In the genomic region with DNA sequence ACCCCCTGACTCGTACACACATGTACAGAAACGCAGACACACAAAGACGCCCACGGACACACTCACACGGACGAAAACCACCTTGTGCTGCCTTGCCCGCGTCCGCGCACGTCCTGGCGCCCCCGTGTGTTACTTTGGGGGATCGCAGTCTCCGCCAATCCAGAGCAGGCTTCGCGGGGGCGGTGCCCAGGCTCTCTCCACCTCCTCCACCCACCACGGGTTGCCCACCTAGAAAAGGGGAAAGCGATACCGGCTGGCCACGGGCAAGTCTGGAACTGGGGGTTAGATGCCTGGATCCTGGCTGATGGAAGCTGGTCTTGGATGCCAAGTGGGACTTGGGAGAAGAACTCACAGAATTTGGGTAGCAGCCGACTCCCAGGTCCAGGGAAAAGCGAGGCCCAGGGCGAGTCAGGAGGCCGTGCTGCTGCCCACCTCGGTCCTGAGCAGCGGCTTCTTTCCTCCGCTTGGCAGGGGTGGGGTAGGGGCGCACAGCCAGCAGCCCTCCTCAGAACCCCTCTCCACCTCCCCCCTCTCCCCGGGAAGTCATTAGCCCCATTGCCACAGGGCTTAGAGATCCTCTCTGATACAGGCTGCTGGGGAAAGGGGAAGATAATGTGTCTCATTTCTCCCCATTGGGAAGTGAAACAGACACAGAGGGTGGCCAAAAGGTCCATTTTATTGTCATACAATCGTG, we compare ENCODE assay signal across 8 cellular contexts. TPM values are rescaled to one million over a fixed set of nuclear protein-coding genes. Genes with fewer than 3 reads are reported as not detected.
DNase-seq lines count a peak whose midpoint lies in the region; ATAC-seq and TF ChIP-seq lines count a peak whose summit lies in the region.

No MANE protein-coding gene starts in this region.

- ATAC-seq in left lobe of liver = peak; percentile 75

- TF ChIP-seq CTCF in 22Rv1 (IDR thresholded peaks at IDR 0.05) (peak; percentile 100), GM13977 (IDR thresholded peaks at IDR 0.05; ENCODE audit: extremely low read depth, insufficient read depth, missing control alignments) (peak; percentile 95)

- in situ Hi-C loops in GM13977 (cut with MboI; ENCODE audit: low pct_unique_long_range_greater_than_20kb, low sequenced_read_pairs, unreplicated experiment) = no loop called here

- peak overlapping the region; percentile 38 for H3K27ac ChIP-seq in 22Rv1

- DNase-seq in GM13977 (ENCODE audit: low spot score) (peak; percentile 81), NCI-H2171 treated with DMSO at 0.1 percent for 48 hours (lab: John Stamatoyannopoulos, UW) (peak; percentile 50), cerebellum (ENCODE audit: low spot score) (peak; percentile 75), left lobe of liver (ENCODE audit: low spot score) (peak; percentile 74), foreskin melanocyte (no peak)
- peak; percentile 77 to 86 for DNase-seq in activated CD4-positive, alpha-beta T cell treated with anti-CD3 and anti-CD28 coated beads for 4 hours
- peak; percentile 68 to 78 (median 70) for DNase-seq in stimulated activated CD4-positive, alpha-beta T cell treated with anti-CD3 and anti-CD28 coated beads, TNF-alpha, amount 100 ng/mL, for 4 hours (ENCODE audit: low read depth in 3 of 3)

RNA-seq across cellular contexts. Expression of a gene that starts 4.6 kb away (rescaled TPM):
- total RNA-seq in cerebellum (21.2 TPM), left lobe of liver (not detected)

RNA-seq across cellular contexts. Expression of a gene that starts 10.1 kb away (rescaled TPM):
- total RNA-seq in cerebellum = 2.1 TPM
- not detected for total RNA-seq in left lobe of liver

RNA-seq across cellular contexts. Expression of a gene that starts 15.7 kb away (rescaled TPM):
- total RNA-seq in cerebellum (61.0 TPM), left lobe of liver (26.8 TPM)

RNA-seq across cellular contexts. Expression of a gene that starts 30.9 kb away (rescaled TPM):
- total RNA-seq in cerebellum (not detected), left lobe of liver (12.0 TPM)

RNA-seq across cellular contexts. Expression of a gene that starts 43.1 kb away (rescaled TPM):
- total RNA-seq in cerebellum = 0.27 TPM
- 27.5 TPM for total RNA-seq in left lobe of liver

Comparison
In these comparisons a context has a peak if more than half of its experiments do, and no peak if none do; other contexts are left out.
1. RNA of a gene that starts 4.6 kb away (total RNA-seq): 21.2 TPM in cerebellum (single experiment); not detected in left lobe of liver (single experiment); every median in the first group is over 10 times any median in the second.